Comparison of ENCODE assay signal across 16 cellular contexts in genomic region chr3:177676947-177677587, GRCh38.
DNase-seq lines count a peak whose midpoint lies in the region; ATAC-seq and TF ChIP-seq lines count a peak whose summit lies in the region.
"Had no signal": no experiment of that assay in that cellular context is flagged by ENCODE, and none has a peak within 500 bp of the region (broad histone marks: within the 10 kb centered on the region; RNA-seq: fewer than 3 reads in every experiment).

No MANE protein-coding gene starts in this region.

- H3K79me2 ChIP-seq in GM23338 (replicated peaks; ENCODE audit: insufficient read depth) = no peaks in the 10 kb centered on the region

- H2AK5ac ChIP-seq in neuronal stem cell (ENCODE audit: low read depth, low read length) = no peak overlapping the region

- H3K9me3 ChIP-seq in neuronal stem cell (replicated peaks in 1 of 2; ENCODE audit: control insufficient read depth in 2 of 2, insufficient read depth in 1 of 2, low read depth in 1 of 2, low read length in 2 of 2) = peaks cover 0 to 6% of the 10 kb centered on the region in 2 donors
- H3K9me3 ChIP-seq in effector memory CD4-positive, alpha-beta T cell (ENCODE audit: control insufficient read depth, low read length) = no peaks in the 10 kb centered on the region
- H3K9me3 ChIP-seq: tibial artery had no signal

- no peaks in the 10 kb centered on the region for H3K36me3 Mint-ChIP-seq in GM23338 (ENCODE audit: low read depth)
- H3K36me3 Mint-ChIP-seq: CD4-positive, CD25-positive, alpha-beta regulatory T cell; T-cell had no signal

- no peak overlapping the region for H3K14ac ChIP-seq in neuronal stem cell (ENCODE audit: low read length)

- no peaks in the 10 kb centered on the region; the same call in 2 of the 3 replicates for H3K9me3 Mint-ChIP-seq in GM23338
- H3K9me3 Mint-ChIP-seq: CD4-positive, CD25-positive, alpha-beta regulatory T cell; T-cell had no signal

- H2AFZ ChIP-seq in GM23338 = 0 out of 2 replicates have a peak overlapping the region, but pooled peaks have one; percentile 39
- H2AFZ ChIP-seq in neuronal stem cell (ENCODE audit: low read length) = peak overlapping the region; percentile 61

- no peaks in the 10 kb centered on the region for H4K20me1 ChIP-seq in GM23338 (replicated peaks; ENCODE audit: insufficient read depth)

- H3K27me3 Mint-ChIP-seq in GM23338 (ENCODE audit: insufficient read depth, low read depth, poor library complexity) = peaks cover 3% of the 10 kb centered on the region
- H3K27me3 Mint-ChIP-seq: CD4-positive, CD25-positive, alpha-beta regulatory T cell; T-cell had no signal

- H3K18ac ChIP-seq in neuronal stem cell (ENCODE audit: low read length) = no peak overlapping the region

- DNase-seq in GM23338 (ENCODE audit: low spot score) = no peak
- peak; percentile 72 for DNase-seq in NCI-H748 treated with DMSO at 0.1 percent for 48 hours (lab: John Stamatoyannopoulos, UW)
- DNase-seq in iPS-NIHi11 (ENCODE audit: low spot score) = peak; percentile 44
- no peak for DNase-seq in neuronal stem cell (ENCODE audit: low spot score)
- no peak for DNase-seq in effector memory CD4-positive, alpha-beta T cell
- no peak for DNase-seq in GM10266 (ENCODE audit: extremely low spot score)
- DNase-seq: activated CD4-positive, CD25-positive, alpha-beta regulatory T cell; activated naive CD4-positive, alpha-beta T cell; CD4-positive, CD25-positive, alpha-beta regulatory T cell; NCI-H524 treated with DMSO at 0.1 percent for 48 hours; stimulated activated CD4-positive, alpha-beta T cell treated with anti-CD3 and anti-CD28 coated beads, Interleukin-2, amount 100 ng/mL, for 24 hours; stimulated activated CD8-positive, alpha-beta memory T cell treated with anti-CD3 and anti-CD28 coated beads, Interleukin-4, amount 100 ng/mL, for 48 hours; T-cell; tibial artery had no signal

- no peak overlapping the region for H3K4ac ChIP-seq in neuronal stem cell (ENCODE audit: low read length)

- H3K27ac ChIP-seq in GM23338 (ENCODE audit: low read depth) (no peak overlapping the region), neuronal stem cell (replicated peaks; ENCODE audit: low read length) (no peak overlapping the region)
- no peak overlapping the region for H3K27ac ChIP-seq in effector memory CD4-positive, alpha-beta T cell (ENCODE audit: insufficient read depth, low read length, poor library complexity, severe bottlenecking)
- H3K27ac ChIP-seq: tibial artery had no signal

- H3K4me3 Mint-ChIP-seq in GM23338 = no peak overlapping the region
- H3K4me3 Mint-ChIP-seq: CD4-positive, CD25-positive, alpha-beta regulatory T cell; T-cell had no signal

- no peak overlapping the region for H4K91ac ChIP-seq in neuronal stem cell (ENCODE audit: low read depth, low read length, poor library complexity)

- H3K9me2 ChIP-seq in GM23338 (ENCODE audit: insufficient read depth) = 0 out of 2 replicates have a peak, but pooled peaks cover 2% of the 10 kb centered on the region

- H3F3A ChIP-seq in GM23338 (replicated peaks; ENCODE audit: low read depth) = no peaks in the 10 kb centered on the region

- no peaks in the 10 kb centered on the region for H3K4me1 ChIP-seq in GM23338 (ENCODE audit: insufficient read depth)
- H3K4me1 ChIP-seq in neuronal stem cell (ENCODE audit: control insufficient read depth in 2 of 2, insufficient read depth in 1 of 2, low read depth in 1 of 2, low read length in 2 of 2) = peaks cover 2 to 29% of the 10 kb centered on the region in 2 donors
- no peaks in the 10 kb centered on the region for H3K4me1 ChIP-seq in effector memory CD4-positive, alpha-beta T cell (ENCODE audit: control insufficient read depth, insufficient read depth, low read length, poor library complexity, severe bottlenecking)

- H2BK120ac ChIP-seq in neuronal stem cell (ENCODE audit: low read depth, low read length) = no peak overlapping the region

- no peak overlapping the region for H3K4me2 ChIP-seq in GM23338
- H3K4me2 ChIP-seq in neuronal stem cell (ENCODE audit: insufficient read depth, low read length, poor library complexity, severe bottlenecking) = no peak overlapping the region

- peaks cover 9% of the 10 kb centered on the region for H3K4me1 Mint-ChIP-seq in GM23338

- H3K27me3 ChIP-seq in GM23338 (ENCODE audit: insufficient read depth) (no peaks in the 10 kb centered on the region), neuronal stem cell (ENCODE audit: control insufficient read depth in 3 of 3, insufficient read depth in 3 of 3, low read depth in 1 of 3, low read length in 3 of 3) (no peaks in the 10 kb centered on the region)
- no peaks in the 10 kb centered on the region for H3K27me3 ChIP-seq in effector memory CD4-positive, alpha-beta T cell (replicated peaks; ENCODE audit: control insufficient read depth, insufficient read depth, low read length, poor library complexity, severe bottlenecking)
- H3K27me3 ChIP-seq: tibial artery had no signal

- no peak overlapping the region for H3K4me3 ChIP-seq in GM23338
- no peak overlapping the region for H3K4me3 ChIP-seq in neuronal stem cell (ENCODE audit: low read length in 2 of 2)
- no peak overlapping the region for H3K4me3 ChIP-seq in effector memory CD4-positive, alpha-beta T cell (ENCODE audit: insufficient read depth, low read depth, low read length, poor library complexity, severe bottlenecking)
- H3K4me3 ChIP-seq: tibial artery had no signal

- H3K23ac ChIP-seq in neuronal stem cell (ENCODE audit: low read depth, low read length, poor library complexity) = no peak overlapping the region

- ATAC-seq in GM23338 = no peak
- ATAC-seq in HG03354 (IDR thresholded peaks at IDR 0.05; ENCODE audit: poor library complexity, severe bottlenecking, unreplicated experiment) = no peak
- ATAC-seq in HG02885 (IDR thresholded peaks at IDR 0.05; ENCODE audit: poor library complexity, unreplicated experiment) = no peak
- ATAC-seq: T-cell had no signal

- no peak overlapping the region for H2BK15ac ChIP-seq in neuronal stem cell (ENCODE audit: low read length)

- no peaks in the 10 kb centered on the region for H3K79me1 ChIP-seq in neuronal stem cell (ENCODE audit: low read depth, low read length)

- H4K8ac ChIP-seq in neuronal stem cell (ENCODE audit: low read depth, low read length) = no peak overlapping the region

- H3K36me3 ChIP-seq in GM23338 (ENCODE audit: insufficient read depth) (no peaks in the 10 kb centered on the region), neuronal stem cell (replicated peaks in 1 of 2; ENCODE audit: control insufficient read depth in 2 of 2, insufficient read depth in 2 of 2, low read length in 2 of 2) (no peaks in the 10 kb centered on the region)
- no peaks in the 10 kb centered on the region for H3K36me3 ChIP-seq in effector memory CD4-positive, alpha-beta T cell (ENCODE audit: control insufficient read depth, insufficient read depth, low read length)
- H3K36me3 ChIP-seq: tibial artery had no signal

- no peak overlapping the region for H2BK5ac ChIP-seq in neuronal stem cell (ENCODE audit: low read length)

- H3K9ac ChIP-seq in neuronal stem cell (ENCODE audit: low read depth, low read length, poor library complexity) = no peak overlapping the region

- WGBS in neuronal stem cell (ENCODE audit: extremely low coverage in 2 of 2, insufficient read length in 2 of 2, insufficient replicate concordance in 1 of 2), 2 donors = no CpG with 5 or more reads among the region's 6 CpGs

- TF ChIP-seq CTCF in GM23338 (conservative IDR thresholded peaks at IDR 0.05; ENCODE audit: low read depth in 2 of 2) = no peak
- no peak for TF ChIP-seq CTCF in GM10266 (IDR thresholded peaks at IDR 0.05; ENCODE audit: control insufficient read depth, insufficient read depth, low read depth, missing control alignments)

- H3K27ac Mint-ChIP-seq in GM23338 = no peak overlapping the region
- H3K27ac Mint-ChIP-seq: CD4-positive, CD25-positive, alpha-beta regulatory T cell; T-cell had no signal

- no peak overlapping the region for H2BK12ac ChIP-seq in neuronal stem cell (ENCODE audit: low read length)

TF ChIP-seq in GM23338, 12 proteins besides CTCF, POLR2A, EP300 and RAD21 (continues in another document):
- TF ChIP-seq ZNF331 (CRISPR knock-in tag; IDR thresholded peaks at IDR 0.05; ENCODE audit: low read depth) = no peak

Comparison
In these comparisons a context has a peak if more than half of its experiments do, and no peak if none do; other contexts are left out.
1. DNase-seq: peak in NCI-H748 treated with DMSO at 0.1 percent for 48 hours (single experiment) and iPS-NIHi11 (single experiment); none in GM23338 (single experiment), neuronal stem cell (single experiment), effector memory CD4-positive, alpha-beta T cell (0 of 3) and GM10266 (single experiment).